ENCODE assay signal across 8 cellular contexts in genomic region chr5:82225525-82226172, GRCh38. TPM values are rescaled to one million over a fixed set of nuclear protein-coding genes. Genes with fewer than 3 reads are reported as not detected.
DNase-seq lines count a peak whose midpoint lies in the region; ATAC-seq lines count a peak whose summit lies in the region.

No MANE protein-coding gene starts in this region.

- no peaks in the 10 kb centered on the region for H3K9me3 Mint-ChIP-seq in activated CD4-positive, alpha-beta T cell treated with anti-CD3 and anti-CD28 coated beads, Interleukin-2, amount 10 ng/mL, durations not matched to agents 7 days and 5 days

- DNase-seq in AML-193 (lab: John Stamatoyannopoulos, UW) (peak; percentile 49 to 63), NCI-H345 treated with DMSO at 0.1 percent for 48 hours (lab: John Stamatoyannopoulos, UW; ENCODE audit: unreplicated experiment) (peak; percentile 12), dermis microvascular lymphatic vessel endothelial cell (ENCODE audit: low read depth in 2 of 2) (peak; percentile 26 to 53), lung microvascular endothelial cell (ENCODE audit: low read depth in 2 of 2) (peak; percentile 62 to 71)
- DNase-seq in activated CD4-positive, alpha-beta T cell treated with anti-CD3 and anti-CD28 coated beads, Interleukin-2, amount 10 ng/mL, durations not matched to agents 7 days and 5 days: peak; percentile 72
- peak; percentile 2 for DNase-seq in stimulated activated CD8-positive, alpha-beta memory T cell treated with anti-CD3 and anti-CD28 coated beads, Interleukin-12 subunit alpha, Interleukin-12 subunit beta, amount 100 ng/mL, for 4 hours (ENCODE audit: low read depth)

- POLR2A ChIA-PET in activated CD4-positive, alpha-beta T cell treated with anti-CD3 and anti-CD28 coated beads, Interleukin-2, amount 10 ng/mL, durations not matched to agents 7 days and 5 days (lab: Charles Lee): no interaction called here

- ATAC-seq in GM18873 (IDR thresholded peaks at IDR 0.05; ENCODE audit: low FRiP score, unreplicated experiment) (peak; percentile 83), HG03139 (IDR thresholded peaks at IDR 0.05; ENCODE audit: unreplicated experiment) (peak; percentile 91)

- no peak overlapping the region for H3K27ac Mint-ChIP-seq in activated CD4-positive, alpha-beta T cell treated with anti-CD3 and anti-CD28 coated beads, Interleukin-2, amount 10 ng/mL, durations not matched to agents 7 days and 5 days

- H3K36me3 Mint-ChIP-seq in activated CD4-positive, alpha-beta T cell treated with anti-CD3 and anti-CD28 coated beads, Interleukin-2, amount 10 ng/mL, durations not matched to agents 7 days and 5 days (ENCODE audit: low read depth): no peaks in the 10 kb centered on the region

- H3K4me1 Mint-ChIP-seq in activated CD4-positive, alpha-beta T cell treated with anti-CD3 and anti-CD28 coated beads, Interleukin-2, amount 10 ng/mL, durations not matched to agents 7 days and 5 days: peaks cover 9% of the 10 kb centered on the region

- no peaks in the 10 kb centered on the region for H3K27me3 Mint-ChIP-seq in activated CD4-positive, alpha-beta T cell treated with anti-CD3 and anti-CD28 coated beads, Interleukin-2, amount 10 ng/mL, durations not matched to agents 7 days and 5 days

- CTCF ChIA-PET in activated CD4-positive, alpha-beta T cell treated with anti-CD3 and anti-CD28 coated beads, Interleukin-2, amount 10 ng/mL, durations not matched to agents 7 days and 5 days (lab: Charles Lee): interaction anchor here (1.3 kb wide), 1 partner anchor 736 kb away, joined by 3 read pairs; no protein-coding TSS in a partner anchor

- H3K4me3 Mint-ChIP-seq in activated CD4-positive, alpha-beta T cell treated with anti-CD3 and anti-CD28 coated beads, Interleukin-2, amount 10 ng/mL, durations not matched to agents 7 days and 5 days: no peak overlapping the region

RNA-seq across cellular contexts. Expression of gene RPS23, which starts 52.5 kb away (rescaled TPM):
- 1,000 to 10,000 TPM; 2,100 to 2,217 TPM for total RNA-seq in activated CD4-positive, alpha-beta T cell treated with anti-CD3 and anti-CD28 coated beads, Interleukin-2, amount 10 ng/mL, durations not matched to agents 7 days and 5 days
- total RNA-seq in dermis microvascular lymphatic vessel endothelial cell (3,145 and 3,199 TPM in 2 replicates), lung microvascular endothelial cell (3,005 and 3,897 TPM in 2 replicates)

Comparison
In these comparisons a context has a peak if more than half of its experiments do, and no peak if none do; other contexts are left out.
1. Peak in every context shown above with its lines: DNase-seq and ATAC-seq.
2. DNase-seq: peak in every context shown above with its lines; median percentile 72 in activated CD4-positive, alpha-beta T cell treated with anti-CD3 and anti-CD28 coated beads, Interleukin-2, amount 10 ng/mL, durations not matched to agents 7 days and 5 days; 66 in lung microvascular endothelial cell; 56 in AML-193; 40 in dermis microvascular lymphatic vessel endothelial cell; 12 in NCI-H345 treated with DMSO at 0.1 percent for 48 hours; 2 in stimulated activated CD8-positive, alpha-beta memory T cell treated with anti-CD3 and anti-CD28 coated beads, Interleukin-12 subunit alpha, Interleukin-12 subunit beta, amount 100 ng/mL, for 4 hours.